Comparison of ENCODE assay signal across 25 cellular contexts in genomic region chr5:58266402-58266801, GRCh38.
A peak's percentile ranks its signal among the peaks of the same experiment; 100 is the strongest.
DNase-seq lines count a peak whose midpoint lies in the region; ATAC-seq and TF ChIP-seq lines count a peak whose summit lies in the region.
"Had no signal": no experiment of that assay in that cellular context is flagged by ENCODE, and none has a peak within 500 bp of the region (broad histone marks: within the 10 kb centered on the region; RNA-seq: fewer than 3 reads in every experiment).

No MANE protein-coding gene starts in this region.

- no peak for TF ChIP-seq CTCF in foreskin keratinocyte (conservative IDR thresholded peaks at IDR 0.05)
- no peak for TF ChIP-seq CTCF in retinal pigment epithelial cell (conservative IDR thresholded peaks at IDR 0.05; ENCODE audit: low read depth, low read length)

- peaks cover 10% of the 10 kb centered on the region for H3K4me1 ChIP-seq in adipocyte (ENCODE audit: control insufficient read depth, insufficient read depth, low read length)
- H3K4me1 ChIP-seq in foreskin keratinocyte = peaks cover 15% of the 10 kb centered on the region

- H3K36me3 ChIP-seq in adipocyte (ENCODE audit: control insufficient read depth, insufficient read depth, low read length, severe bottlenecking) = no peaks in the 10 kb centered on the region
- H3K36me3 ChIP-seq: upper lobe of left lung had no signal

- H3K4me3 ChIP-seq in adipocyte (ENCODE audit: low read length) = no peak overlapping the region
- H3K4me3 ChIP-seq in retinal pigment epithelial cell (ENCODE audit: low read length) = no peak overlapping the region
- H3K4me3 ChIP-seq: lung, upper lobe of left lung had no signal

- no peak overlapping the region for H3K27ac ChIP-seq in foreskin keratinocyte
- H3K27ac ChIP-seq: 22Rv1, upper lobe of left lung had no signal

- DNase-seq in DMS53 (lab: John Stamatoyannopoulos, UW) = peak; percentile 56
- DNase-seq in DMS53 treated with DMSO at 0.1 percent for 48 hours (lab: John Stamatoyannopoulos, UW; ENCODE audit: unreplicated experiment) = no peak
- DNase-seq in adipocyte (ENCODE audit: low read depth) = peak; percentile 26
- peak in 1 of 2 donors; percentile 44 for DNase-seq in foreskin keratinocyte
- DNase-seq in retinal pigment epithelial cell (ENCODE audit: low read depth) = peak; percentile 21
- DNase-seq in NCI-H1417 treated with DMSO at 0.1 percent for 48 hours (lab: John Stamatoyannopoulos, UW) = no peak
- DNase-seq in CD1c-positive myeloid dendritic cell (ENCODE audit: extremely low spot score) = no peak
- DNase-seq in GF-D8 (lab: John Stamatoyannopoulos, UW) = no peak
- DNase-seq: activated CD4-positive, alpha-beta T cell treated with anti-CD3 and anti-CD28 coated beads, Interleukin-2, amount 50 U/mL, for 4 hours; activated CD8-positive, alpha-beta memory T cell treated with anti-CD3 and anti-CD28 coated beads, Interleukin-2, amount 50 U/mL, for 48 hours; CD8-positive, alpha-beta memory T cell; DMS153; effector CD8-positive, alpha-beta T cell; erythroblast; foreskin melanocyte; HFFc6; NCI-H1436 treated with DMSO at 0.1 percent for 48 hours; NCI-H526 treated with DMSO at 0.1 percent for 48 hours; small intestine; stimulated activated CD4-positive, alpha-beta T cell treated with anti-CD3 and anti-CD28 coated beads, Interleukin-1b, Interleukin-23, amount 100 ng/mL, for 48 hours; upper lobe of left lung had no signal

- peak; percentile 82 for ATAC-seq in foreskin keratinocyte
- ATAC-seq: activated naive CD4-positive, alpha-beta T cell treated with anti-CD3 and anti-CD28 coated beads, Interleukin-2, amount 50 U/mL, for 72 hours; activated T-helper 17 cell treated with anti-CD3 and anti-CD28 coated beads, Interleukin-2, amount 50 U/mL, for 72 hours had no signal

- no peaks in the 10 kb centered on the region for H3K27me3 ChIP-seq in adipocyte (replicated peaks; ENCODE audit: control insufficient read depth, insufficient read depth, low read length)
- H3K27me3 ChIP-seq in foreskin keratinocyte = no peaks in the 10 kb centered on the region
- H3K27me3 ChIP-seq: upper lobe of left lung had no signal

- no peaks in the 10 kb centered on the region for H3K9me3 ChIP-seq in adipocyte (ENCODE audit: control insufficient read depth, low read length)
- H3K9me3 ChIP-seq: upper lobe of left lung had no signal

- no peak overlapping the region for H3K9ac ChIP-seq in adipocyte (ENCODE audit: low read length)

Comparison
In these comparisons a context has a peak if more than half of its experiments do, and no peak if none do; other contexts are left out.
1. DNase-seq: peak in DMS53 (single experiment), adipocyte (single experiment) and retinal pigment epithelial cell (single experiment); none in DMS53 treated with DMSO at 0.1 percent for 48 hours (single experiment), NCI-H1417 treated with DMSO at 0.1 percent for 48 hours (single experiment), CD1c-positive myeloid dendritic cell (single experiment) and GF-D8 (single experiment).